Comparison of ENCODE assay signal across 15 cellular contexts in the genomic region with DNA sequence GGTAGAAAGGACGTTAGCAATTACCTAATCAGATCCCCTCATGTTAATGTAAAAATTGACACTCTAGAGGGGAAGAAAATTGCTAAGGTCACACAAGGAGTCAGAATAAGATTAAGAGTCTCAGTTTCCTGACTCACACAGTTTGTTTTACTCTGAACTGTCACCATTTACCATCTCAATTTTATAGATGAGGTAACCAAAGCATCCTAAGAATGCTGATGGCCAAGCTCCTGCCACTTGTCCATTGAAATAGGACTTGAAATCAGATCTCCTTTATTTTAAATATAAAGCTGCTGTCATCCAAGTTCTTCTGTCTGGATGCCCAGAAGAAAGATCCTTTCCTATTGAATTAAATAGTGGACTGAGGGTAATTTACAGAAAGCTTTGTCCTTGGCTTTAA.
DNase-seq lines count a peak whose midpoint lies in the region; ATAC-seq and TF ChIP-seq lines count a peak whose summit lies in the region.
"Had no signal": no experiment of that assay in that cellular context is flagged by ENCODE, and none has a peak within 500 bp of the region (broad histone marks: within the 10 kb centered on the region; RNA-seq: fewer than 3 reads in every experiment).

No MANE protein-coding gene starts in this region.

- POLR2A ChIA-PET in A673 (lab: Charles Lee; ENCODE audit: low non-redundant PET) = no interaction called here

- H4K20me1 ChIP-seq in neural cell (ENCODE audit: insufficient read depth) (no peaks in the 10 kb centered on the region), MM.1S (ENCODE audit: insufficient read depth, low read length) (no peaks in the 10 kb centered on the region)

- H3F3A ChIP-seq in neural cell (ENCODE audit: insufficient read depth, low read length, poor library complexity, severe bottlenecking) = no peaks in the 10 kb centered on the region
- no peaks in the 10 kb centered on the region for H3F3A ChIP-seq in MM.1S (ENCODE audit: insufficient read depth, low read length)

- WGBS in testis, 2 donors = 35 to 47% methylated on average over 1 of the region's 1 CpG

- TF ChIP-seq EP300 in neural cell (conservative IDR thresholded peaks at IDR 0.05; ENCODE audit: poor library complexity, severe bottlenecking) = peak; percentile 10

- H2AFZ ChIP-seq in neural cell (ENCODE audit: low read depth, low read length) (peak overlapping the region; percentile 34), MM.1S (ENCODE audit: low read length) (no peak overlapping the region)

- H3K27me3 ChIP-seq in A673 (replicated peaks; ENCODE audit: insufficient read depth, low read depth, low read length, poor library complexity) = no peaks in the 10 kb centered on the region
- no peaks in the 10 kb centered on the region for H3K27me3 ChIP-seq in HUES48 (ENCODE audit: control insufficient read depth, insufficient read depth, low read length)
- H3K27me3 ChIP-seq in colonic mucosa = no peaks in the 10 kb centered on the region
- no peaks in the 10 kb centered on the region for H3K27me3 ChIP-seq in neural cell (ENCODE audit: insufficient read depth, low read depth, low read length)
- H3K27me3 ChIP-seq in testis = no peaks in the 10 kb centered on the region
- no peaks in the 10 kb centered on the region for H3K27me3 ChIP-seq in MM.1S (replicated peaks; ENCODE audit: insufficient read depth, low read length)
- H3K27me3 ChIP-seq: cardiac muscle cell had no signal

- no TSS peak for BruUV-seq in A673 (replicated peaks; lab: Mats Ljungman, UMichigan)

- CTCF ChIA-PET in A673 (lab: Charles Lee) = no interaction called here

- H3K79me2 ChIP-seq in neural cell (replicated peaks; ENCODE audit: insufficient read depth, low read length) = no peaks in the 10 kb centered on the region
- H3K79me2 ChIP-seq in MM.1S (ENCODE audit: low read length) = no peaks in the 10 kb centered on the region

- H3K9me2 ChIP-seq in neural cell (ENCODE audit: insufficient read depth, low read length) (no peaks in the 10 kb centered on the region), MM.1S (replicated peaks; ENCODE audit: insufficient read depth, low read length) (no peaks in the 10 kb centered on the region)

- H3K4me3 ChIP-seq in A673 (ENCODE audit: low read depth, low read length, poor library complexity, severe bottlenecking) = peak overlapping the region; percentile 45
- peak overlapping the region; percentile 61 for H3K4me3 ChIP-seq in HUES48 (ENCODE audit: low read depth, low read length)
- no peak overlapping the region for H3K4me3 ChIP-seq in colonic mucosa
- H3K4me3 ChIP-seq in neural cell (ENCODE audit: low read length) = peak overlapping the region; percentile 61
- H3K4me3 ChIP-seq in testis = no peak overlapping the region
- H3K4me3 ChIP-seq in MM.1S (ENCODE audit: low read length) = no peak overlapping the region

- no peak overlapping the region for H3K27ac ChIP-seq in A673 (ENCODE audit: low read depth, low read length, poor library complexity, severe bottlenecking)
- no peak overlapping the region for H3K27ac ChIP-seq in HUES48 (ENCODE audit: low read depth, low read length)
- peak overlapping the region; percentile 47 for H3K27ac ChIP-seq in colonic mucosa
- H3K27ac ChIP-seq in neural cell (ENCODE audit: low read length) = peak overlapping the region; percentile 92
- no peak overlapping the region for H3K27ac ChIP-seq in testis
- H3K27ac ChIP-seq in MM.1S (ENCODE audit: low read length) = no peak overlapping the region
- H3K27ac ChIP-seq: cardiac muscle cell had no signal

- no peak for TF ChIP-seq POLR2A in testis (IDR thresholded peaks at IDR 0.05)

- H3K4me1 ChIP-seq in A673 (ENCODE audit: insufficient read depth, low read length, poor library complexity, severe bottlenecking) (no peaks in the 10 kb centered on the region), HUES48 (ENCODE audit: control insufficient read depth, insufficient read depth, low read length) (peaks cover 29% of the 10 kb centered on the region), colonic mucosa (no peaks in the 10 kb centered on the region), testis (no peaks in the 10 kb centered on the region), MM.1S (ENCODE audit: low read length) (no peaks in the 10 kb centered on the region)

- ATAC-seq in sciatic nerve (no peak), GM19351 (IDR thresholded peaks at IDR 0.05; ENCODE audit: unreplicated experiment) (no peak)

- intact Hi-C loops in A673 (cut with micrococcal nuclease; ENCODE audit: unreplicated experiment) (no loop called here), colonic mucosa (cut with DNase I) (no loop called here), sciatic nerve (cut with DNase I) (no loop called here), testis (cut with DNase I; ENCODE audit: low total_unique reads) (no loop called here)

- TF ChIP-seq CTCF in A673 (conservative IDR thresholded peaks at IDR 0.05; ENCODE audit: low read depth, low read length) (no peak), colonic mucosa (IDR thresholded peaks at IDR 0.05) (no peak), neural cell (IDR thresholded peaks at IDR 0.05; ENCODE audit: poor library complexity, severe bottlenecking) (no peak), testis (IDR thresholded peaks at IDR 0.05) (no peak), MM.1S (IDR thresholded peaks at IDR 0.05; ENCODE audit: low read length) (no peak)

- H3K4me2 ChIP-seq in neural cell (ENCODE audit: low read length) (peak overlapping the region; percentile 44), MM.1S (ENCODE audit: low read depth, low read length) (no peak overlapping the region)

- H3K9me3 ChIP-seq in A673 (ENCODE audit: low read depth, low read length, poor library complexity, severe bottlenecking) (peaks cover 7% of the 10 kb centered on the region), HUES48 (ENCODE audit: control insufficient read depth, insufficient read depth, low read length) (peaks cover 29% of the 10 kb centered on the region), colonic mucosa (no peaks in the 10 kb centered on the region), neural cell (ENCODE audit: low read length) (no peaks in the 10 kb centered on the region), testis (no peaks in the 10 kb centered on the region), MM.1S (replicated peaks; ENCODE audit: insufficient read depth, low read length) (no peaks in the 10 kb centered on the region)

- H3K36me3 ChIP-seq in A673 (ENCODE audit: insufficient read depth, low read length, poor library complexity, severe bottlenecking) (no peaks in the 10 kb centered on the region), HUES48 (ENCODE audit: control insufficient read depth, insufficient read depth, low read length) (no peaks in the 10 kb centered on the region), colonic mucosa (no peaks in the 10 kb centered on the region), neural cell (ENCODE audit: insufficient read depth, low read length) (no peaks in the 10 kb centered on the region), testis (ENCODE audit: low read depth, missing control alignments) (no peaks in the 10 kb centered on the region), MM.1S (replicated peaks; ENCODE audit: insufficient read depth, low read length) (no peaks in the 10 kb centered on the region)
- H3K36me3 ChIP-seq: cardiac muscle cell had no signal

- no peak for TF ChIP-seq RAD21 in neural cell (conservative IDR thresholded peaks at IDR 0.05)

- H3K9ac ChIP-seq in HUES48 (ENCODE audit: low read depth, low read length) (no peak overlapping the region), colonic mucosa (ENCODE audit: low read depth in 2 of 2, low read length in 2 of 2) (no peak overlapping the region), neural cell (ENCODE audit: low read length) (peak overlapping the region; percentile 70), MM.1S (ENCODE audit: low read length) (no peak overlapping the region)

- DNase-seq in A673 (ENCODE audit: low spot score) = no peak
- no peak for DNase-seq in colonic mucosa
- DNase-seq in sciatic nerve (ENCODE audit: low spot score) = no peak
- DNase-seq in testis = no peak
- no peak for DNase-seq in MM.1S
- DNase-seq: activated effector memory CD4-positive, alpha-beta T cell treated with Interleukin-2 at 50 U/mL for 16 hours; AML-193; DMS79; left ventricle myocardium superior; NCI-H1417; NCI-H526 had no signal

TF ChIP-seq in neural cell, 6 proteins besides CTCF, POLR2A, EP300 and RAD21:
- TF ChIP-seq EZH2 (IDR thresholded peaks at IDR 0.05; ENCODE audit: borderline replicate concordance, insufficient read depth, low read length, poor library complexity, severe bottlenecking) (no peak), TAF1 (IDR thresholded peaks at IDR 0.05; ENCODE audit: low read depth) (no peak), POLR2AphosphoS5 (IDR thresholded peaks at IDR 0.05) (no peak), SMC3 (conservative IDR thresholded peaks at IDR 0.05; ENCODE audit: poor library complexity) (no peak), MXI1 (conservative IDR thresholded peaks at IDR 0.05; ENCODE audit: poor library complexity, severe bottlenecking) (no peak)
- TF ChIP-seq, protein P1, sequence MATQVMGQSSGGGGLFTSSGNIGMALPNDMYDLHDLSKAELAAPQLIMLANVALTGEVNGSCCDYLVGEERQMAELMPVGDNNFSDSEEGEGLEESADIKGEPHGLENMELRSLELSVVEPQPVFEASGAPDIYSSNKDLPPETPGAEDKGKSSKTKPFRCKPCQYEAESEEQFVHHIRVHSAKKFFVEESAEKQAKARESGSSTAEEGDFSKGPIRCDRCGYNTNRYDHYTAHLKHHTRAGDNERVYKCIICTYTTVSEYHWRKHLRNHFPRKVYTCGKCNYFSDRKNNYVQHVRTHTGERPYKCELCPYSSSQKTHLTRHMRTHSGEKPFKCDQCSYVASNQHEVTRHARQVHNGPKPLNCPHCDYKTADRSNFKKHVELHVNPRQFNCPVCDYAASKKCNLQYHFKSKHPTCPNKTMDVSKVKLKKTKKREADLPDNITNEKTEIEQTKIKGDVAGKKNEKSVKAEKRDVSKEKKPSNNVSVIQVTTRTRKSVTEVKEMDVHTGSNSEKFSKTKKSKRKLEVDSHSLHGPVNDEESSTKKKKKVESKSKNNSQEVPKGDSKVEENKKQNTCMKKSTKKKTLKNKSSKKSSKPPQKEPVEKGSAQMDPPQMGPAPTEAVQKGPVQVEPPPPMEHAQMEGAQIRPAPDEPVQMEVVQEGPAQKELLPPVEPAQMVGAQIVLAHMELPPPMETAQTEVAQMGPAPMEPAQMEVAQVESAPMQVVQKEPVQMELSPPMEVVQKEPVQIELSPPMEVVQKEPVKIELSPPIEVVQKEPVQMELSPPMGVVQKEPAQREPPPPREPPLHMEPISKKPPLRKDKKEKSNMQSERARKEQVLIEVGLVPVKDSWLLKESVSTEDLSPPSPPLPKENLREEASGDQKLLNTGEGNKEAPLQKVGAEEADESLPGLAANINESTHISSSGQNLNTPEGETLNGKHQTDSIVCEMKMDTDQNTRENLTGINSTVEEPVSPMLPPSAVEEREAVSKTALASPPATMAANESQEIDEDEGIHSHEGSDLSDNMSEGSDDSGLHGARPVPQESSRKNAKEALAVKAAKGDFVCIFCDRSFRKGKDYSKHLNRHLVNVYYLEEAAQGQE (IDR thresholded peaks at IDR 0.05; ENCODE audit: borderline replicate concordance) = no peak
TF ChIP-seq in neural cell: peak in this region for 0.

Comparison
In these comparisons a context has a peak if more than half of its experiments do, and no peak if none do; other contexts are left out.
1. H3K27ac ChIP-seq: peak in colonic mucosa (single experiment) and neural cell (single experiment); none in A673 (single experiment), HUES48 (single experiment), testis (0 of 2) and MM.1S (single experiment).
2. H3K4me3 ChIP-seq: peak in A673 (single experiment), HUES48 (single experiment) and neural cell (single experiment); none in colonic mucosa (single experiment), testis (0 of 2) and MM.1S (single experiment).